ENCODE assay signal across 8 cellular contexts in the genomic region with DNA sequence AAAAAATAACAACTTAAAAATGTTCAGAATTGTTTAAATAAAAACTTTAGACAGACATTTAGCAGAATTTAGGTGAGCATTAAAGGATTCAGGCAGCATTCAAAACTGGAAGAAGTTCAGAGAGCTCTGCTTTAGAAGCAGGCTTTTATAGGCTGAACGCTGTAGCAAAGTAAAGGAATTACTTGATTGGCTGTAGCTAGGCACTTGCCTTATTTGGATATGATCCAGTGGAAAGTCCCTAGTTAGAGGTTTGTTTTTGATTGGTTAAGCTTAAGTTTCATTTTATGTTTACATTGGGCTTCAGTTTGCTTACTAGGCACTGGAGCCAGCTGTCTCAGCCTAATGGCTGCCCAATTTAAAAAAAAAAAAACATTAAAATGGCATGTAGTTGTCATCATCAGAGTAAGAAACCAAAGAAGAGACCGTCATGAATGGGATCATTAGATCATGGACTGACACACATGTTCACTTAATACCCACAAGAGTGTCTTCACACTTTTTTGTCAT.
A peak's percentile ranks its signal among the peaks of the same experiment; 100 is the strongest.
DNase-seq lines count a peak whose midpoint lies in the region; ATAC-seq lines count a peak whose summit lies in the region.

No MANE protein-coding gene starts in this region.

- no peak overlapping the region for H3K9ac ChIP-seq in BLaER1

- POLR2A ChIA-PET in naive thymus-derived CD4-positive, alpha-beta T cell (lab: Charles Lee), result interaction anchor here (0.6 to 1.7 kb wide), 5 partner anchors 9 to 166 kb away, joined by 3 to 11 read pairs (median 3); a partner anchor contains a TSS

- peak overlapping the region; percentile 51 to 83 (median 75) for H3K4me3 Mint-ChIP-seq in naive thymus-derived CD4-positive, alpha-beta T cell

- H3K36me3 ChIP-seq in BLaER1, result peaks cover 33% of the 10 kb centered on the region
- no peaks in the 10 kb centered on the region for H3K36me3 ChIP-seq in naive thymus-derived CD4-positive, alpha-beta T cell (ENCODE audit: control insufficient read depth in 2 of 3, insufficient read depth in 3 of 3, low read length in 3 of 3)

- peaks cover 17% of the 10 kb centered on the region for H3K4me1 ChIP-seq in BLaER1
- peaks cover 16% of the 10 kb centered on the region in 2 donors for H3K4me1 ChIP-seq in naive thymus-derived CD4-positive, alpha-beta T cell (ENCODE audit: control insufficient read depth in 2 of 2, insufficient read depth in 2 of 2, low read length in 2 of 2)

- no peaks in the 10 kb centered on the region for H3K27me3 ChIP-seq in BLaER1
- no peaks in the 10 kb centered on the region for H3K27me3 ChIP-seq in naive thymus-derived CD4-positive, alpha-beta T cell (ENCODE audit: control insufficient read depth in 2 of 2, insufficient read depth in 2 of 2, low read length in 2 of 2)

- H3K4me3 ChIP-seq in BLaER1, result no peak overlapping the region
- H3K4me3 ChIP-seq in naive thymus-derived CD4-positive, alpha-beta T cell (ENCODE audit: low read length), result peak overlapping the region; percentile 3

- H3K27ac ChIP-seq in BLaER1, result no peak overlapping the region
- peak overlapping the region; percentile 81 for H3K27ac ChIP-seq in naive thymus-derived CD4-positive, alpha-beta T cell (ENCODE audit: low read depth, low read length)

- H3K4me2 ChIP-seq in BLaER1, result peak overlapping the region; percentile 29; the same call in 1 of the 2 replicates

- peaks cover 0 to 4% (median 0%) of the 10 kb centered on the region in 11 donors for H3K9me3 Mint-ChIP-seq in naive thymus-derived CD4-positive, alpha-beta T cell

- no peaks in the 10 kb centered on the region for H3K27me3 Mint-ChIP-seq in naive thymus-derived CD4-positive, alpha-beta T cell

- peak; percentile 98 for DNase-seq in NCI-H146 (lab: John Stamatoyannopoulos, UW)
- DNase-seq in T-helper 22 cell (ENCODE audit: low read depth), result peak; percentile 42
- DNase-seq in epidermal melanocyte (ENCODE audit: insufficient read length, low spot score), result peak; percentile 69
- DNase-seq in naive thymus-derived CD4-positive, alpha-beta T cell, result peak in 7 of 9 donors; percentile 72 to 92 (median 88)
- DNase-seq in posterior cingulate gyrus, result no peak

- CTCF ChIA-PET in naive thymus-derived CD4-positive, alpha-beta T cell (lab: Charles Lee), result interaction anchor here (0.5 to 1.6 kb wide), 2 partner anchors 25 to 65 kb away, joined by 3 to 5 read pairs; a partner anchor contains a TSS

- ATAC-seq in GM18520 (IDR thresholded peaks at IDR 0.05; ENCODE audit: unreplicated experiment), result peak; percentile 95
- peak; percentile 89 for ATAC-seq in HG02943 (IDR thresholded peaks at IDR 0.05; ENCODE audit: low read depth, unreplicated experiment)
- ATAC-seq in naive thymus-derived CD4-positive, alpha-beta T cell, result peak; percentile 98

- no peaks in the 10 kb centered on the region for H3K9me3 ChIP-seq in BLaER1
- no peaks in the 10 kb centered on the region for H3K9me3 ChIP-seq in naive thymus-derived CD4-positive, alpha-beta T cell (ENCODE audit: control insufficient read depth in 2 of 3, low read length in 3 of 3)

- H3K36me3 Mint-ChIP-seq in naive thymus-derived CD4-positive, alpha-beta T cell, result peaks cover 5 to 36% (median 27%) of the 10 kb centered on the region in 5 donors

- intact Hi-C loops in naive thymus-derived CD4-positive, alpha-beta T cell (cut with micrococcal nuclease), result loop anchor here (1.0 to 5.0 kb wide), 11 partner anchors 64 to 807 kb away; a partner anchor contains a TSS
- intact Hi-C loops in posterior cingulate gyrus (cut with DNase I), result no loop called here

- peaks cover 15 to 49% (median 39%) of the 10 kb centered on the region in 7 donors for H3K4me1 Mint-ChIP-seq in naive thymus-derived CD4-positive, alpha-beta T cell

- no peaks in the 10 kb centered on the region for H4K20me1 ChIP-seq in BLaER1

- H3K27ac Mint-ChIP-seq in naive thymus-derived CD4-positive, alpha-beta T cell, result peak overlapping the region; percentile 90 to 98 (median 95)

Comparison
In these comparisons a context has a peak if more than half of its experiments do, and no peak if none do; other contexts are left out.
1. DNase-seq: peak in NCI-H146 (single experiment), T-helper 22 cell (single experiment), epidermal melanocyte (single experiment) and naive thymus-derived CD4-positive, alpha-beta T cell (7 of 9); none in posterior cingulate gyrus (0 of 10).
2. Peak in every context shown above with its lines, with median percentiles within 50 percentile points of each other: ATAC-seq.